30 cellular contexts compared by ENCODE assay signal in genomic region chr4:15343000-15343399, GRCh38.
"Had no signal": no experiment of that assay in that cellular context is flagged by ENCODE, and none has a peak within 500 bp of the region (broad histone marks: within the 10 kb centered on the region; RNA-seq: fewer than 3 reads in every experiment).

No MANE protein-coding gene starts in this region.

- H3K36me3 Mint-ChIP-seq: activated naive CD8-positive, alpha-beta T cell had no signal

- H3K4me1 Mint-ChIP-seq: activated naive CD8-positive, alpha-beta T cell treated with anti-CD3 and anti-CD28 coated beads, Interleukin-2, amount 50 U/mL, for 24 hours; activated T-helper 17 cell treated with anti-CD3 and anti-CD28 coated beads, Interleukin-2, amount 50 U/mL, for 72 hours; T-helper 17 cell had no signal

- H3K27me3 Mint-ChIP-seq: activated CD8-positive, alpha-beta T cell treated with anti-CD3 and anti-CD28 coated beads for 36 hours; T-helper 17 cell had no signal

- H3K27ac Mint-ChIP-seq: activated B cell treated with CpG ODN at 0.5 μM for 24 hours; activated CD8-positive, alpha-beta T cell treated with anti-CD3 and anti-CD28 coated beads for 36 hours; activated naive CD8-positive, alpha-beta T cell; activated naive CD8-positive, alpha-beta T cell treated with anti-CD3 and anti-CD28 coated beads, Interleukin-2, amount 50 U/mL, for 24 hours; activated T-helper 17 cell treated with anti-CD3 and anti-CD28 coated beads, Interleukin-2, amount 50 U/mL, for 72 hours; effector memory CD8-positive, alpha-beta T cell; T-helper 17 cell; T-helper 2 cell treated with Interferon-gamma antibody and Interleukin-4, amounts not matched to agents 5 μg/mL and 100 μg/mL, for 36 hours had no signal

- H3K9me3 Mint-ChIP-seq: activated B cell treated with CpG ODN at 0.5 μM for 24 hours; activated CD8-positive, alpha-beta T cell treated with anti-CD3 and anti-CD28 coated beads for 36 hours; activated naive CD8-positive, alpha-beta T cell treated with anti-CD3 and anti-CD28 coated beads, Interleukin-2, amount 50 U/mL, for 24 hours; activated T-cell treated with anti-CD3 and anti-CD28 coated beads, Interleukin-2, amount 50 U/mL, for 4 hours; activated T-helper 17 cell treated with anti-CD3 and anti-CD28 coated beads, Interleukin-2, amount 50 U/mL, for 72 hours; effector memory CD8-positive, alpha-beta T cell; T-helper 2 cell treated with Interferon-gamma antibody and Interleukin-4, amounts not matched to agents 5 μg/mL and 100 μg/mL, for 36 hours had no signal

- H3K4me3 Mint-ChIP-seq: activated B cell treated with CpG ODN at 0.5 μM for 24 hours; activated CD8-positive, alpha-beta T cell treated with anti-CD3 and anti-CD28 coated beads for 36 hours; activated naive CD8-positive, alpha-beta T cell; activated naive CD8-positive, alpha-beta T cell treated with anti-CD3 and anti-CD28 coated beads, Interleukin-2, amount 50 U/mL, for 24 hours; activated T-cell treated with anti-CD3 and anti-CD28 coated beads, Interleukin-2, amount 50 U/mL, for 4 hours; activated T-helper 17 cell treated with anti-CD3 and anti-CD28 coated beads, Interleukin-2, amount 50 U/mL, for 72 hours; effector memory CD8-positive, alpha-beta T cell; T-helper 17 cell; T-helper 2 cell treated with Interferon-gamma antibody and Interleukin-4, amounts not matched to agents 5 μg/mL and 100 μg/mL, for 36 hours had no signal

- DNase-seq: activated B cell treated with CpG ODN at 0.5 μM for 24 hours; activated CD4-positive, alpha-beta T cell treated with anti-CD3 and anti-CD28 coated beads for 48 hours; activated CD4-positive, alpha-beta T cell treated with anti-CD3 and anti-CD28 coated beads, Interleukin-2, amount 50 U/mL, for 1 hour; activated CD4-positive, alpha-beta T cell treated with anti-CD3 and anti-CD28 coated beads, Interleukin-2, amount 50 U/mL, for 48 hours; activated CD8-positive, alpha-beta memory T cell treated with anti-CD3 and anti-CD28 coated beads for 24 hours; activated CD8-positive, alpha-beta T cell treated with anti-CD3 and anti-CD28 coated beads for 36 hours; activated effector memory CD4-positive, alpha-beta T cell treated with Interleukin-2 at 50 U/mL for 16 hours; activated gamma-delta T cell treated with Interleukin-2 at 50 U/mL for 16 hours; activated naive CD4-positive, alpha-beta T cell treated with anti-CD3 and anti-CD28 coated beads, Interleukin-2, amount 50 U/mL, for 16 hours; activated naive CD4-positive, alpha-beta T cell treated with Interleukin-2 at 50 U/mL for 16 hours; activated naive CD8-positive, alpha-beta T cell treated with anti-CD3 and anti-CD28 coated beads, Interleukin-2, amount 50 U/mL, for 24 hours; activated T-cell treated with anti-CD3 and anti-CD28 coated beads, Interleukin-2, amount 50 U/mL, for 4 hours; adrenal gland; amygdala; aorta; body of pancreas; caudate nucleus; cortex of kidney; dermis blood vessel endothelial cell; effector CD4-positive, alpha-beta T cell; effector memory CD8-positive, alpha-beta T cell; esophagus squamous epithelium; foreskin melanocyte; T-helper 1 cell; T-helper 17 cell; T1000; WERI-Rb-1 had no signal
